11 cellular contexts compared by ENCODE assay signal in genomic region chr3:81927811-81928210, GRCh38.
"Had no signal": no experiment of that assay in that cellular context is flagged by ENCODE, and none has a peak within 500 bp of the region (broad histone marks: within the 10 kb centered on the region; RNA-seq: fewer than 3 reads in every experiment).

No MANE protein-coding gene starts in this region.

- DNase-seq: GM23248, GOT3, H7, H9, HCEC 1CT, HFFc6 had no signal

- FAIRE-seq: H1, H54 had no signal

- H3K4me3 ChIP-seq: GM23248, GM23338, HAP-1 had no signal

- H3K9me3 ChIP-seq: HAP-1 had no signal

- H3K27ac ChIP-seq: GM23248 had no signal

- ATAC-seq: GM23338, HCT116 had no signal

- H3K36me3 ChIP-seq: HAP-1 had no signal

- H3K4me2 ChIP-seq: GM23338 had no signal
